In genomic region chr1:77889671-77890070, GRCh38 we compare ENCODE assay signal across 9 cellular contexts. TPM values are rescaled to one million over a fixed set of nuclear protein-coding genes. Genes with fewer than 3 reads are reported as not detected.
DNase-seq lines count a peak whose midpoint lies in the region; ATAC-seq, FAIRE-seq and TF ChIP-seq lines count a peak whose summit lies in the region.
"Had no signal": no experiment of that assay in that cellular context is flagged by ENCODE, and none has a peak within 500 bp of the region (broad histone marks: within the 10 kb centered on the region; RNA-seq: fewer than 3 reads in every experiment).

No MANE protein-coding gene starts in this region.

- no peak for TF ChIP-seq EP300 in HepG2 (IDR thresholded peaks at IDR 0.05; ENCODE audit: low read depth in 2 of 2, low read length in 2 of 2)
- TF ChIP-seq EP300 in HepG2 (CRISPR knock-in tag; IDR thresholded peaks at IDR 0.05; ENCODE audit: borderline replicate concordance): no peak

- intact Hi-C loops in HepG2 (cut with micrococcal nuclease; ENCODE audit: unreplicated experiment) (loop anchor here (5.0 kb wide), 2 partner anchors 62 to 132 kb away; partner anchors contain the start of gene USP33), upper lobe of right lung (cut with DNase I) (no loop called here)

- H3K4me1 ChIP-seq in HepG2 (ENCODE audit: insufficient read depth, low read length): peaks cover 13% of the 10 kb centered on the region
- no peaks in the 10 kb centered on the region for H3K4me1 ChIP-seq in upper lobe of right lung

- H3K4me3 Mint-ChIP-seq in chondrocyte (ENCODE audit: unreplicated experiment): peak overlapping the region; percentile 89

- no peak for TF ChIP-seq RAD21 in HepG2 (CRISPR knock-in tag; IDR thresholded peaks at IDR 0.05)

- TSS peak; percentile 62 for BruUV-seq in HepG2 (replicated peaks; lab: Mats Ljungman, UMichigan)

- H3K36me3 Mint-ChIP-seq in chondrocyte (ENCODE audit: low read depth): peaks cover 8% of the 10 kb centered on the region

- H3K27me3 Mint-ChIP-seq in chondrocyte (ENCODE audit: low read depth): no peaks in the 10 kb centered on the region

- H3K4me3 ChIP-seq in HepG2 (replicated peaks in 1 of 3; ENCODE audit: insufficient read depth in 1 of 3, low read depth in 2 of 3, low read length in 3 of 3): peak overlapping the region; percentile 71 to 96 (median 85)
- H3K4me3 ChIP-seq in upper lobe of right lung: peak overlapping the region; percentile 72

- peak; percentile 22 for DNase-seq in DMS 273 (lab: John Stamatoyannopoulos, UW; ENCODE audit: unreplicated experiment)
- DNase-seq in DMS 273 treated with DMSO at 0.1 percent for 48 hours (lab: John Stamatoyannopoulos, UW): no peak
- no peak for DNase-seq in chondrocyte (ENCODE audit: low spot score)
- DNase-seq in HepG2 (ENCODE audit: low spot score): no peak
- DNase-seq in upper lobe of right lung: no peak
- DNase-seq in activated CD8-positive, alpha-beta memory T cell treated with anti-CD3 and anti-CD28 coated beads, Interleukin-2, amount 50 U/mL, for 4 hours: no peak
- DNase-seq in NCI-H2196 treated with DMSO at 0.1 percent for 48 hours (lab: John Stamatoyannopoulos, UW; ENCODE audit: unreplicated experiment): no peak

- FAIRE-seq in HepG2 (lab: Jason Lieb, UNC): no peak

- no peak overlapping the region for H3K27ac ChIP-seq in HepG2 (ENCODE audit: extremely low read length, insufficient read depth, low read length)
- peak overlapping the region; percentile 92 for H3K27ac ChIP-seq in upper lobe of right lung
- H3K27ac ChIP-seq: 22Rv1 had no signal

- peak overlapping the region; percentile 96 for H3K4me2 ChIP-seq in HepG2 (ENCODE audit: low read depth, low read length)

- H3K36me3 ChIP-seq in HepG2 (replicated peaks in 1 of 2; ENCODE audit: control insufficient read depth in 1 of 2, insufficient read depth in 2 of 2, low read length in 2 of 2) (no peaks in the 10 kb centered on the region), upper lobe of right lung (no peaks in the 10 kb centered on the region)

- H3K27ac Mint-ChIP-seq in chondrocyte (ENCODE audit: unreplicated experiment): peak overlapping the region; percentile 96

- H2AFZ ChIP-seq in HepG2 (ENCODE audit: low read length): peak overlapping the region; percentile 86

- POLR2A ChIA-PET in HepG2 (lab: Yijun Ruan, JAX): interaction anchor here (2.3 kb wide), 1 partner anchor 89 kb away, joined by 12 read pairs; the partner anchor contains the start of gene FUBP1

- H3K9ac ChIP-seq in HepG2 (ENCODE audit: insufficient read depth, low read depth, low read length): peak overlapping the region; percentile 68; the same call in 1 of the 2 replicates

- no peaks in the 10 kb centered on the region for H4K20me1 ChIP-seq in HepG2 (ENCODE audit: insufficient read depth, low read length)

- no peak for TF ChIP-seq POLR2A in HepG2 (IDR thresholded peaks at IDR 0.05; ENCODE audit: insufficient read depth in 1 of 2, low read depth in 2 of 2, low read length in 2 of 2)

- peaks cover 57% of the 10 kb centered on the region for H3K4me1 Mint-ChIP-seq in chondrocyte (ENCODE audit: low read depth)

- WGBS in HepG2 (ENCODE audit: low lambda C conversion rate): 11% methylated on average over 7 of the region's 7 CpGs

- no peaks in the 10 kb centered on the region; a peak in 1 of 5 replicates for H3K27me3 ChIP-seq in HepG2 (ENCODE audit: control insufficient read depth in 1 of 2, insufficient read depth in 2 of 2, low read length in 2 of 2)
- no peaks in the 10 kb centered on the region for H3K27me3 ChIP-seq in upper lobe of right lung

- in situ Hi-C loops in HepG2 (cut with HindIII; ENCODE audit: extremely low pct_ligation_motif_present, low pct_unique_long_range_greater_than_20kb): no loop called here

- no peaks in the 10 kb centered on the region for H3K79me2 ChIP-seq in HepG2 (ENCODE audit: insufficient read depth, low read length)

- no peaks in the 10 kb centered on the region for H3K9me3 Mint-ChIP-seq in chondrocyte (ENCODE audit: low read depth)

- no peak for ATAC-seq in HepG2
- peak; percentile 8 for ATAC-seq in upper lobe of right lung
- ATAC-seq in HG03045 (IDR thresholded peaks at IDR 0.05; ENCODE audit: unreplicated experiment): no peak

- TF ChIP-seq CTCF in chondrocyte (IDR thresholded peaks at IDR 0.05) (no peak), HepG2 (CRISPR knock-in tag; IDR thresholded peaks at IDR 0.05) (no peak), upper lobe of right lung (IDR thresholded peaks at IDR 0.05) (no peak)

- H3K9me3 ChIP-seq in HepG2 (ENCODE audit: low read length) (no peaks in the 10 kb centered on the region), upper lobe of right lung (no peaks in the 10 kb centered on the region)

- CTCF ChIA-PET in HepG2 (lab: Yijun Ruan, JAX; ENCODE audit: low intra/inter-chr PET ratio, low total read pairs): no interaction called here

TF ChIP-seq in HepG2, 621 proteins besides CTCF, POLR2A, EP300 and RAD21 (continues in another document):
- TF ChIP-seq MBD4 (IDR thresholded peaks at IDR 0.05; ENCODE audit: borderline replicate concordance, low read length) (no peak), AGO2 (optimal IDR thresholded peaks at IDR 0.05; ENCODE audit: low read depth, low read length) (no peak), ZMAT5 (CRISPR knock-in tag; IDR thresholded peaks at IDR 0.05; ENCODE audit: borderline replicate concordance, low read depth) (no peak), ZBTB25 (CRISPR knock-in tag; IDR thresholded peaks at IDR 0.05) (no peak), ZNF83 (CRISPR knock-in tag; IDR thresholded peaks at IDR 0.05; ENCODE audit: borderline replicate concordance) (no peak), NR2F6 (IDR thresholded peaks at IDR 0.05) (no peak), NR2F6 (CRISPR knock-in tag; IDR thresholded peaks at IDR 0.05) (no peak)
- TF ChIP-seq, protein P1, sequence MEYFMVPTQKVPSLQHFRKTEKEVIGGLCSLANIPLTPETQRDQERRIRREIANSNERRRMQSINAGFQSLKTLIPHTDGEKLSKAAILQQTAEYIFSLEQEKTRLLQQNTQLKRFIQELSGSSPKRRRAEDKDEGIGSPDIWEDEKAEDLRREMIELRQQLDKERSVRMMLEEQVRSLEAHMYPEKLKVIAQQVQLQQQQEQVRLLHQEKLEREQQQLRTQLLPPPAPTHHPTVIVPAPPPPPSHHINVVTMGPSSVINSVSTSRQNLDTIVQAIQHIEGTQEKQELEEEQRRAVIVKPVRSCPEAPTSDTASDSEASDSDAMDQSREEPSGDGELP (IDR thresholded peaks at IDR 0.05; ENCODE audit: borderline replicate concordance, low read depth): no peak

RNA-seq across cellular contexts. Expression of gene NEXN, which starts 1.2 kb away (rescaled TPM):
- total RNA-seq in chondrocyte (46.2 to 48.3 TPM (median 47.6 TPM) in 3 replicates), HepG2 (2016; rRNA removed; fragmentation: Illumina TruSeq; extraction: Trizol) (0.97 and 1.1 TPM in 2 replicates), upper lobe of right lung (26.4 TPM)
- 0.35 and 0.40 TPM in 2 replicates for total RNA-seq in HepG2 (2016; cell fraction: cytosol; rRNA removed; fragmentation: Illumina TruSeq; extraction: Trizol; ENCODE audit: low read depth)
- total RNA-seq in HepG2 (2016; cell fraction: insoluble cytoplasmic fraction; rRNA removed; fragmentation: Illumina TruSeq; extraction: Trizol): 1.1 TPM in 2 replicates
- total RNA-seq in HepG2 (2016; cell fraction: membrane; rRNA removed; fragmentation: Illumina TruSeq; extraction: Trizol): 0.43 and 0.59 TPM in 2 replicates
- total RNA-seq in HepG2 (2016; cell fraction: nucleus; rRNA removed; fragmentation: Illumina TruSeq; extraction: Trizol): 0.78 and 0.97 TPM in 2 replicates
- polyA plus RNA-seq in HepG2 (2011; rRNA removed): 0.07 and 0.14 TPM in 2 replicates
- 0.03 and 0.05 TPM in 2 replicates for polyA plus RNA-seq in HepG2 (2011; cell fraction: cytosol; rRNA removed)
- polyA plus RNA-seq in HepG2 (2011; cell fraction: nucleus; rRNA removed): 0.19 and 0.42 TPM in 2 replicates
- 0.29 and 0.50 TPM in 2 replicates for polyA plus RNA-seq in HepG2 (2012)
- 0.18 and 0.24 TPM in 2 replicates for polyA plus RNA-seq in HepG2 (2016; cell fraction: cytosol; fragmentation: Illumina TruSeq; extraction: Trizol; ENCODE audit: low read depth)
- polyA plus RNA-seq in HepG2 (2016; cell fraction: insoluble cytoplasmic fraction; fragmentation: Illumina TruSeq; extraction: Trizol; ENCODE audit: low read depth): 2.6 and 2.9 TPM in 2 replicates
- polyA plus RNA-seq in HepG2 (2016; cell fraction: membrane; fragmentation: Illumina TruSeq; extraction: Trizol; ENCODE audit: low read depth): 0.39 and 0.52 TPM in 2 replicates
- 3.0 and 5.3 TPM in 2 replicates for polyA plus RNA-seq in HepG2 (2016; cell fraction: nucleus; fragmentation: Illumina TruSeq; extraction: Trizol; ENCODE audit: insufficient read depth, low read depth)
- polyA minus RNA-seq in HepG2 (2011; rRNA and poly(A)+ RNA removed; ENCODE audit: low replicate concordance): not detected in 2 replicates
- polyA minus RNA-seq in HepG2 (2011; cell fraction: cytosol; rRNA and poly(A)+ RNA removed): not detected in 2 replicates
- 0.52 and 1.2 TPM in 2 replicates for polyA minus RNA-seq in HepG2 (2011; cell fraction: nucleus; rRNA and poly(A)+ RNA removed)

Comparison
In these comparisons a context has a peak if more than half of its experiments do, and no peak if none do; other contexts are left out.
1. RNA of gene NEXN, which starts 1.2 kb away (total RNA-seq): 46.2 to 48.3 TPM in chondrocyte and 26.4 TPM in upper lobe of right lung (single experiment); 0.35 to 1.1 TPM in HepG2; every median in the first group is over 10 times any median in the second.